In genomic region chr3:80559701-80560100, GRCh38 we compare ENCODE assay signal across 18 cellular contexts.
"Had no signal": no experiment of that assay in that cellular context is flagged by ENCODE, and none has a peak within 500 bp of the region (broad histone marks: within the 10 kb centered on the region; RNA-seq: fewer than 3 reads in every experiment).

No MANE protein-coding gene starts in this region.

- ATAC-seq: activated CD4-positive, CD25-positive, alpha-beta regulatory T cell treated with anti-CD3 and anti-CD28 coated beads, Interleukin-2, amount 50 U/mL, for 24 hours; foreskin keratinocyte; natural killer cell treated with Interleukin-12 subunit alpha and Interleukin-12 subunit beta and Interleukin-15 and Interleukin-18, amount 100 ng/mL, for 72 hours; stimulated activated naive B cell treated with anti-CD40 and anti-IgM and Interleukin-4, amounts not matched to agents 10 μg/mL and 1 μg/mL and 100 μg/mL, for 72 hours had no signal

- H3K27me3 Mint-ChIP-seq: activated naive CD8-positive, alpha-beta T cell treated with anti-CD3 and anti-CD28 coated beads, Interleukin-2, amount 10 ng/mL, durations not matched to agents 7 days and 5 days; brain; natural killer cell treated with Interleukin-12 subunit alpha and Interleukin-12 subunit beta and Interleukin-15 and Interleukin-18, amount 100 ng/mL, for 72 hours; progenitor cell of endocrine pancreas; stimulated activated naive B cell treated with anti-CD40 and anti-IgM and Interleukin-4, amounts not matched to agents 10 μg/mL and 1 μg/mL and 100 μg/mL, for 72 hours had no signal

- H3K9me3 ChIP-seq: colonic mucosa, right atrium auricular region, thyroid gland had no signal

- H3K27ac ChIP-seq: colonic mucosa, foreskin keratinocyte, right atrium auricular region, skin epidermis, thyroid gland had no signal

- H3K4me3 ChIP-seq: colonic mucosa, right atrium auricular region, skin epidermis, thyroid gland had no signal

- H3K4me1 Mint-ChIP-seq: activated naive CD8-positive, alpha-beta T cell treated with anti-CD3 and anti-CD28 coated beads, Interleukin-2, amount 10 ng/mL, durations not matched to agents 7 days and 5 days; brain; stimulated activated naive B cell treated with anti-CD40 and anti-IgM and Interleukin-4, amounts not matched to agents 10 μg/mL and 1 μg/mL and 100 μg/mL, for 72 hours had no signal

- H3K36me3 Mint-ChIP-seq: activated naive CD8-positive, alpha-beta T cell treated with anti-CD3 and anti-CD28 coated beads, Interleukin-2, amount 10 ng/mL, durations not matched to agents 7 days and 5 days; brain; natural killer cell treated with Interleukin-12 subunit alpha and Interleukin-12 subunit beta and Interleukin-15 and Interleukin-18, amount 100 ng/mL, for 72 hours; stimulated activated naive B cell treated with anti-CD40 and anti-IgM and Interleukin-4, amounts not matched to agents 10 μg/mL and 1 μg/mL and 100 μg/mL, for 72 hours had no signal

- H3K27ac Mint-ChIP-seq: activated naive CD8-positive, alpha-beta T cell treated with anti-CD3 and anti-CD28 coated beads, Interleukin-2, amount 10 ng/mL, durations not matched to agents 7 days and 5 days; brain; natural killer cell treated with Interleukin-12 subunit alpha and Interleukin-12 subunit beta and Interleukin-15 and Interleukin-18, amount 100 ng/mL, for 72 hours; progenitor cell of endocrine pancreas; stimulated activated naive B cell treated with anti-CD40 and anti-IgM and Interleukin-4, amounts not matched to agents 10 μg/mL and 1 μg/mL and 100 μg/mL, for 72 hours had no signal

- H3K4me1 ChIP-seq: colonic mucosa, right atrium auricular region, thyroid gland had no signal

- H3K4me3 Mint-ChIP-seq: activated naive CD8-positive, alpha-beta T cell treated with anti-CD3 and anti-CD28 coated beads, Interleukin-2, amount 10 ng/mL, durations not matched to agents 7 days and 5 days; brain; natural killer cell treated with Interleukin-12 subunit alpha and Interleukin-12 subunit beta and Interleukin-15 and Interleukin-18, amount 100 ng/mL, for 72 hours; stimulated activated naive B cell treated with anti-CD40 and anti-IgM and Interleukin-4, amounts not matched to agents 10 μg/mL and 1 μg/mL and 100 μg/mL, for 72 hours had no signal

- H3K27me3 ChIP-seq: colonic mucosa, foreskin keratinocyte, right atrium auricular region, thyroid gland had no signal

- H3K36me3 ChIP-seq: colonic mucosa, right atrium auricular region, thyroid gland had no signal

- DNase-seq: activated CD4-positive, alpha-beta T cell treated with anti-CD3 and anti-CD28 coated beads, Interleukin-2, amount 50 U/mL, for 1 hour; activated naive CD4-positive, alpha-beta T cell; activated naive CD8-positive, alpha-beta T cell treated with anti-CD3 and anti-CD28 coated beads, Interleukin-2, amount 10 ng/mL, durations not matched to agents 7 days and 5 days; central memory CD4-positive, alpha-beta T cell; colonic mucosa; foreskin keratinocyte; glutamatergic neuron; nucleus accumbens; stimulated activated CD4-positive, alpha-beta T cell treated with anti-CD3 and anti-CD28 coated beads, Interleukin-15, amount 100 ng/mL, for 24 hours; stimulated activated CD4-positive, alpha-beta T cell treated with anti-CD3 and anti-CD28 coated beads, Interleukin-4, amount 100 ng/mL, for 1 hour; stimulated activated naive B cell treated with anti-CD40 and anti-IgM and Interleukin-4, amounts not matched to agents 10 μg/mL and 1 μg/mL and 100 μg/mL, for 72 hours; thyroid gland had no signal
